14 cellular contexts compared by ENCODE assay signal in genomic region chr6:88538130-88538706, GRCh38.
DNase-seq lines count a peak whose midpoint lies in the region; ATAC-seq, FAIRE-seq and TF ChIP-seq lines count a peak whose summit lies in the region.
"Had no signal": no experiment of that assay in that cellular context is flagged by ENCODE, and none has a peak within 500 bp of the region (broad histone marks: within the 10 kb centered on the region; RNA-seq: fewer than 3 reads in every experiment).

No MANE protein-coding gene starts in this region.

- TF ChIP-seq POLR2A in K562 (conservative IDR thresholded peaks at IDR 0.05) = no peak
- no peak for TF ChIP-seq POLR2A in heart left ventricle (IDR thresholded peaks at IDR 0.05)

- peaks cover 0 to 21% of the 10 kb centered on the region in 2 experiments; a peak in 4 of 5 replicates for H3K27me3 ChIP-seq in K562 (ENCODE audit: control insufficient read depth in 2 of 2, insufficient read depth in 2 of 2, low read length in 2 of 2)
- H3K27me3 ChIP-seq in neural cell (ENCODE audit: insufficient read depth, low read depth, low read length) = no peaks in the 10 kb centered on the region
- no peaks in the 10 kb centered on the region for H3K27me3 ChIP-seq in heart left ventricle

- H4K20me1 ChIP-seq in K562 (replicated peaks; ENCODE audit: control insufficient read depth, insufficient read depth, low read length) = no peaks in the 10 kb centered on the region
- H4K20me1 ChIP-seq in neural cell (ENCODE audit: insufficient read depth) = no peaks in the 10 kb centered on the region

- no peak overlapping the region for H3K9ac ChIP-seq in K562 (ENCODE audit: insufficient read depth in 1 of 2, low read depth in 2 of 2, low read length in 2 of 2)
- H3K9ac ChIP-seq in neural cell (ENCODE audit: low read length) = peak overlapping the region; percentile 54

- POLR2A ChIA-PET in K562 (lab: Yijun Ruan, JAX) = interaction anchor here (0.6 to 1.7 kb wide), 2 partner anchors 8 to 1055 kb away, joined by 3 to 4 read pairs; no protein-coding TSS in a partner anchor

- no peak for FAIRE-seq in K562 (lab: Jason Lieb, UNC)
- FAIRE-seq: D721Med had no signal

- H3K4me1 ChIP-seq in K562 (replicated peaks in 1 of 2; ENCODE audit: control insufficient read depth in 2 of 2, insufficient read depth in 2 of 2, low read length in 2 of 2) (no peaks in the 10 kb centered on the region), heart left ventricle (no peaks in the 10 kb centered on the region)

- no peak overlapping the region for H3K27ac Mint-ChIP-seq in effector memory CD8-positive, alpha-beta T cell
- H3K27ac Mint-ChIP-seq: activated T-helper 17 cell treated with anti-CD3 and anti-CD28 coated beads, Interleukin-2, amount 50 U/mL, for 72 hours had no signal

- H3K79me2 ChIP-seq in K562 (ENCODE audit: control insufficient read depth, insufficient read depth, low read length) (no peaks in the 10 kb centered on the region), neural cell (replicated peaks; ENCODE audit: insufficient read depth, low read length) (no peaks in the 10 kb centered on the region)

- DNase-seq in GM12865 (ENCODE audit: low read depth) = peak; percentile 42
- DNase-seq in Kasumi-1 (lab: John Stamatoyannopoulos, UW) = peak; percentile 63 to 78
- peak in 3 of 4 experiments; percentile 12 to 17 (median 13) for DNase-seq in K562 (ENCODE audit: extremely low read depth in 1 of 4, low spot score in 3 of 4)
- DNase-seq in NCI-H2227 (lab: John Stamatoyannopoulos, UW; ENCODE audit: unreplicated experiment) = no peak
- no peak for DNase-seq in effector memory CD8-positive, alpha-beta T cell
- no peak for DNase-seq in heart left ventricle
- DNase-seq: activated CD4-positive, CD25-positive, alpha-beta regulatory T cell treated with anti-CD3 and anti-CD28 coated beads, Interleukin-2, amount 50 U/mL, for 72 hours; stimulated activated naive CD4-positive, alpha-beta T cell treated with Interleukin-2 at 50 U/mL for 16 hours had no signal

- H3K9me1 ChIP-seq in K562 (ENCODE audit: control insufficient read depth, insufficient read depth, low read length) = no peaks in the 10 kb centered on the region

- peaks cover 0 to 1% of the 10 kb centered on the region in 2 donors for H3K9me3 Mint-ChIP-seq in effector memory CD8-positive, alpha-beta T cell
- H3K9me3 Mint-ChIP-seq: activated T-helper 17 cell treated with anti-CD3 and anti-CD28 coated beads, Interleukin-2, amount 50 U/mL, for 72 hours; central memory CD8-positive, alpha-beta T cell had no signal

- TF ChIP-seq RAD21 in K562 (CRISPR knock-in tag; conservative IDR thresholded peaks at IDR 0.05 in 1 of 2, IDR thresholded peaks at IDR 0.05 in 1 of 2) (no peak), neural cell (conservative IDR thresholded peaks at IDR 0.05) (no peak)

- TF ChIP-seq EP300 in K562 (IDR thresholded peaks at IDR 0.05; ENCODE audit: low read length) (no peak), neural cell (conservative IDR thresholded peaks at IDR 0.05; ENCODE audit: poor library complexity, severe bottlenecking) (no peak)

- CTCF ChIA-PET in K562 (lab: Yijun Ruan, JAX; ENCODE audit: low intra/inter-chr PET ratio) = no interaction called here

- no peaks in the 10 kb centered on the region for H3K4me1 Mint-ChIP-seq in effector memory CD8-positive, alpha-beta T cell (ENCODE audit: low read depth in 2 of 2)
- H3K4me1 Mint-ChIP-seq: activated T-helper 17 cell treated with anti-CD3 and anti-CD28 coated beads, Interleukin-2, amount 50 U/mL, for 72 hours; central memory CD8-positive, alpha-beta T cell had no signal

- no peak overlapping the region for H3K27ac ChIP-seq in K562 (ENCODE audit: extremely low read depth, low read depth, low read length)
- peak overlapping the region; percentile 87 for H3K27ac ChIP-seq in neural cell (ENCODE audit: low read length)
- H3K27ac ChIP-seq in heart left ventricle = no peak overlapping the region

- intact Hi-C loops in K562 (cut with micrococcal nuclease) (no loop called here), heart left ventricle (cut with DNase I) (no loop called here)

- WGBS in K562 (ENCODE audit: insufficient coverage, low coverage, missing lambda C conversion rate) = 3% methylated on average over 4 of the region's 4 CpGs
- WGBS in heart left ventricle, 4 donors = 54 to 57% (median 56%) methylated on average over 4 of the region's 4 CpGs

- no peak overlapping the region for H3K4me3 Mint-ChIP-seq in effector memory CD8-positive, alpha-beta T cell
- H3K4me3 Mint-ChIP-seq: activated T-helper 17 cell treated with anti-CD3 and anti-CD28 coated beads, Interleukin-2, amount 50 U/mL, for 72 hours; central memory CD8-positive, alpha-beta T cell had no signal

- H3K9me2 ChIP-seq in neural cell (ENCODE audit: insufficient read depth, low read length) = no peaks in the 10 kb centered on the region

- ATAC-seq in K562 (peak; percentile 64; the same call in 2 of the 3 replicates), heart left ventricle (no peak)
- no peak for ATAC-seq in effector memory CD8-positive, alpha-beta T cell (replicated peaks)
- ATAC-seq: activated T-helper 17 cell treated with anti-CD3 and anti-CD28 coated beads, Interleukin-2, amount 50 U/mL, for 72 hours; left lobe of liver; Right ventricle myocardium inferior had no signal

- H3K36me3 ChIP-seq in K562 (ENCODE audit: control insufficient read depth, insufficient read depth, low read length) (no peaks in the 10 kb centered on the region), neural cell (ENCODE audit: insufficient read depth, low read length) (no peaks in the 10 kb centered on the region), heart left ventricle (no peaks in the 10 kb centered on the region)

- H3K4me2 ChIP-seq in K562 (ENCODE audit: insufficient read depth, low read length) (no peak overlapping the region), neural cell (ENCODE audit: low read length) (peak overlapping the region; percentile 57)

- H3K9me3 ChIP-seq in K562 (replicated peaks; ENCODE audit: control insufficient read depth, insufficient read depth, low read depth, low read length) (no peaks in the 10 kb centered on the region), neural cell (ENCODE audit: low read length) (no peaks in the 10 kb centered on the region), heart left ventricle (no peaks in the 10 kb centered on the region)

- H3F3A ChIP-seq in neural cell (ENCODE audit: insufficient read depth, low read length, poor library complexity, severe bottlenecking) = no peaks in the 10 kb centered on the region

- H3K36me3 Mint-ChIP-seq in effector memory CD8-positive, alpha-beta T cell (ENCODE audit: insufficient read depth) = no peaks in the 10 kb centered on the region

- no peak overlapping the region for H3K4me3 ChIP-seq in GM12865 (ENCODE audit: low read depth, low read length)
- H3K4me3 ChIP-seq in K562 = no peak overlapping the region
- H3K4me3 ChIP-seq in neural cell (ENCODE audit: low read length) = peak overlapping the region; percentile 39
- no peak overlapping the region for H3K4me3 ChIP-seq in heart left ventricle

- H2AFZ ChIP-seq in K562 (ENCODE audit: low read depth, low read length) = no peak overlapping the region
- H2AFZ ChIP-seq in neural cell (ENCODE audit: low read depth, low read length) = no peak overlapping the region

- BruUV-seq in K562 (replicated peaks; lab: Mats Ljungman, UMichigan) = no TSS peak

- no peak for TF ChIP-seq CTCF in GM12865 (IDR thresholded peaks at IDR 0.05; ENCODE audit: insufficient read depth, low read depth, low read length, missing control alignments)
- TF ChIP-seq CTCF in K562 (IDR thresholded peaks at IDR 0.05 in 2 of 3, conservative IDR thresholded peaks at IDR 0.05 in 1 of 3; ENCODE audit: insufficient read depth in 2 of 3, low read depth in 1 of 3, low read length in 3 of 3) = no peak
- no peak for TF ChIP-seq CTCF in neural cell (IDR thresholded peaks at IDR 0.05; ENCODE audit: poor library complexity, severe bottlenecking)
- TF ChIP-seq CTCF in heart left ventricle (IDR thresholded peaks at IDR 0.05) = no peak

- peaks cover 49 to 70% of the 10 kb centered on the region in 2 donors for H3K27me3 Mint-ChIP-seq in effector memory CD8-positive, alpha-beta T cell

- in situ Hi-C loops in K562 (cut with MboI) = no loop called here

TF ChIP-seq in K562, 482 proteins besides CTCF, POLR2A, EP300 and RAD21 (continues in another document):
- TF ChIP-seq ZNF511 (CRISPR knock-in tag; IDR thresholded peaks at IDR 0.05) (0 out of 2 replicates have a peak, but pooled peaks have one; percentile 39), EHMT2 (IDR thresholded peaks at IDR 0.05) (peak; percentile 92), ZNF274 (IDR thresholded peaks at IDR 0.05; ENCODE audit: borderline replicate concordance, low read depth, low read length) (no peak)

TF ChIP-seq in neural cell, 6 proteins besides CTCF, POLR2A, EP300 and RAD21:
- TF ChIP-seq REST (IDR thresholded peaks at IDR 0.05; ENCODE audit: borderline replicate concordance) (peak; percentile 21), MXI1 (conservative IDR thresholded peaks at IDR 0.05; ENCODE audit: poor library complexity, severe bottlenecking) (no peak)

Comparison
In these comparisons a context has a peak if more than half of its experiments do, and no peak if none do; other contexts are left out.
1. DNase-seq: peak in GM12865 (single experiment), Kasumi-1 (2 of 2) and K562 (3 of 4); none in NCI-H2227 (single experiment), effector memory CD8-positive, alpha-beta T cell (0 of 3) and heart left ventricle (0 of 5).